In genomic region chr10:70368774-70369482, GRCh38 we compare ENCODE assay signal across 19 cellular contexts. TPM values are rescaled to one million over a fixed set of nuclear protein-coding genes. Genes with fewer than 3 reads are reported as not detected.
DNase-seq lines count a peak whose midpoint lies in the region; ATAC-seq and TF ChIP-seq lines count a peak whose summit lies in the region.
"Had no signal": no experiment of that assay in that cellular context is flagged by ENCODE, and none has a peak within 500 bp of the region (broad histone marks: within the 10 kb centered on the region; RNA-seq: fewer than 3 reads in every experiment).

No MANE protein-coding gene starts in this region.

- 57 to 77% (median 60%) methylated on average over 10 of the region's 10 CpGs for WGBS in psoas muscle, 3 donors

- H3K27me3 ChIP-seq in Caco-2 (replicated peaks; ENCODE audit: control insufficient read depth, insufficient read depth, low read length) (no peaks in the 10 kb centered on the region), psoas muscle (ENCODE audit: insufficient read depth in 3 of 3, low read length in 2 of 3) (no peaks in the 10 kb centered on the region)
- H3K27me3 ChIP-seq: BLaER1 treated with 17β-estradiol and CSF1 and Interleukin-3, amounts not matched to agents 10 nM and 100 nM had no signal

- no TSS peak for BruUV-seq in Caco-2 (replicated peaks; lab: Mats Ljungman, UMichigan)

- intact Hi-C loops in Caco-2 (cut with micrococcal nuclease; ENCODE audit: unreplicated experiment): no loop called here
- intact Hi-C loops in psoas muscle (cut with DNase I): no loop called here

- POLR2A ChIA-PET in Caco-2 (lab: Charles Lee): interaction anchor here (0.5 to 1.0 kb wide), 3 partner anchors 18 to 104 kb away, joined by 3 read pairs; partner anchors contain the start of gene EIF4EBP2

- peaks cover 20% of the 10 kb centered on the region for H3K4me1 Mint-ChIP-seq in Caco-2 (ENCODE audit: low read depth, unreplicated experiment)

- no peak overlapping the region for H3K4me3 ChIP-seq in Caco-2 (ENCODE audit: low read depth, low read length)
- no peak overlapping the region for H3K4me3 ChIP-seq in psoas muscle
- H3K4me3 ChIP-seq: BLaER1 treated with 17β-estradiol and CSF1 and Interleukin-3, amounts not matched to agents 10 nM and 100 nM; SK-N-MC had no signal

- H3K27ac Mint-ChIP-seq in Caco-2 (ENCODE audit: unreplicated experiment): peak overlapping the region; percentile 70

- H3K4me1 ChIP-seq in Caco-2 (peaks cover 22% of the 10 kb centered on the region), psoas muscle (peaks cover 16% of the 10 kb centered on the region)

- H3K36me3 Mint-ChIP-seq in Caco-2 (ENCODE audit: insufficient read depth, unreplicated experiment): peaks cover 12% of the 10 kb centered on the region

- CTCF ChIA-PET in Caco-2 (lab: Charles Lee): interaction anchor here (0.6 to 7.1 kb wide), 6 partner anchors 18 to 257 kb away, joined by 3 to 284 read pairs (median 7); no protein-coding TSS in a partner anchor

- ATAC-seq in psoas muscle (no peak), HG02571 (IDR thresholded peaks at IDR 0.05; ENCODE audit: unreplicated experiment) (no peak)

- H3K9me3 ChIP-seq in Caco-2 (no peaks in the 10 kb centered on the region), psoas muscle (no peaks in the 10 kb centered on the region)
- H3K9me3 ChIP-seq: BLaER1 treated with 17β-estradiol and CSF1 and Interleukin-3, amounts not matched to agents 10 nM and 100 nM had no signal

- no peaks in the 10 kb centered on the region for H3K27me3 Mint-ChIP-seq in Caco-2 (ENCODE audit: insufficient read depth, unreplicated experiment)

- H3K4me3 Mint-ChIP-seq in Caco-2 (ENCODE audit: unreplicated experiment): peak overlapping the region; percentile 42

- no peaks in the 10 kb centered on the region for H3K9me3 Mint-ChIP-seq in Caco-2 (ENCODE audit: unreplicated experiment)

- peak overlapping the region; percentile 54 for H3K27ac ChIP-seq in psoas muscle
- no peak overlapping the region for H3K27ac ChIP-seq in caudate nucleus (ENCODE audit: low read depth, low read length)
- H3K27ac ChIP-seq: 22Rv1; BLaER1 treated with 17β-estradiol and CSF1 and Interleukin-3, amounts not matched to agents 10 nM and 100 nM; SK-N-MC had no signal

- DNase-seq in Caco-2: peak; percentile 76
- DNase-seq in NCI-H69 (lab: John Stamatoyannopoulos, UW): peak; percentile 4
- DNase-seq in iPS-NIHi7 (ENCODE audit: extremely low spot score): peak; percentile 61
- DNase-seq in psoas muscle: no peak
- no peak for DNase-seq in DMS53 (lab: John Stamatoyannopoulos, UW)
- no peak for DNase-seq in Ammon's horn (ENCODE audit: low spot score)
- no peak for DNase-seq in caudate nucleus (lab: John Stamatoyannopoulos, UW)
- DNase-seq: EL, HCEC 1CT, KBM-7, NCI-H1048, NCI-H146, NCI-H2081 treated with DMSO at 0.1 percent for 48 hours, NCI-H226, NCI-H526 had no signal

- H3K36me3 ChIP-seq in Caco-2 (ENCODE audit: control insufficient read depth, insufficient read depth, low read length) (no peaks in the 10 kb centered on the region; the same call in 1 of the 2 replicates), psoas muscle (ENCODE audit: insufficient read depth in 1 of 2, low read depth in 1 of 2) (peaks cover 0 to 10% of the 10 kb centered on the region in 2 donors)

- TF ChIP-seq CTCF in Caco-2 (IDR thresholded peaks at IDR 0.05; ENCODE audit: insufficient read depth in 1 of 2, low read depth in 1 of 2, low read length in 1 of 2, severe bottlenecking in 1 of 2, unreplicated experiment in 1 of 2) (no peak), psoas muscle (IDR thresholded peaks at IDR 0.05) (no peak)

RNA-seq across cellular contexts. Expression of gene LRRC20, which starts 13.5 kb away (rescaled TPM):
- total RNA-seq in Caco-2 (2022): 27.1 and 28.1 TPM in 2 replicates
- 100 to 1,000 TPM in 3 of 4 donors, 10 to 100 TPM in 1; 66.1 to 143 (median 140) TPM for total RNA-seq in psoas muscle
- 100 to 1,000 TPM in 1 of 3 donors, 10 to 100 TPM in 2; 26.4 to 153 (median 67.2) TPM for polyA plus RNA-seq in psoas muscle

RNA-seq across cellular contexts. Expression of gene EIF4EBP2, which starts 35.0 kb away (rescaled TPM):
- total RNA-seq in Caco-2 (2022) (166 and 168 TPM in 2 replicates), psoas muscle (10 to 100 TPM; 41.3 to 75.0 (median 62.0) TPM)
- 10 to 100 TPM; 13.0 to 76.6 (median 33.8) TPM for polyA plus RNA-seq in psoas muscle

Comparison
In these comparisons a context has a peak if more than half of its experiments do, and no peak if none do; other contexts are left out.
1. DNase-seq: peak in Caco-2 (2 of 2), NCI-H69 (single experiment) and iPS-NIHi7 (single experiment); none in psoas muscle (0 of 2), DMS53 (single experiment), Ammon's horn (single experiment) and caudate nucleus (0 of 61).